16 cellular contexts compared by ENCODE assay signal in the genomic region with DNA sequence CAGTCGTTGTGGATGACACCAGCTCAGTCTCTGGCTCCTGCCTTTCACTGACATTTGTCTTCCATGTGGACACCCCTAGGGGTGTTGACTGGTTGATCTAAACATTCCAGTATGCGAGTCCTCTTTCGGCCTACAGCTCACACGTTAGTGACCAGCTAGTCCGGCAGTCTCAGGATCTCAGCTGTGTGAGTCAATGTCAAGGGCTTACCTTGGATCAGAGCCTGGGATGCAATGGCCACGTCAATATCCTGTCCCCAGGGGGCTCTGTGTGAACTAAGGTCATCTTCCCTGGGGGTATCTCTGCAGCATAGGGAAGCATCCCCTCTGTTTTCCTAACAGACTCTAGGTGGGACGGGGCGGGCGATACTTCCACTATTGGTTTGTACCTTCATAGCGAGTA. TPM values are rescaled to one million over a fixed set of nuclear protein-coding genes. Genes with fewer than 3 reads are reported as not detected.
DNase-seq lines count a peak whose midpoint lies in the region; ATAC-seq and TF ChIP-seq lines count a peak whose summit lies in the region.
"Had no signal": no experiment of that assay in that cellular context is flagged by ENCODE, and none has a peak within 500 bp of the region (broad histone marks: within the 10 kb centered on the region; RNA-seq: fewer than 3 reads in every experiment).

No MANE protein-coding gene starts in this region.

- H3K27ac Mint-ChIP-seq in HFFc6: peak overlapping the region; percentile 84

- H3K4me1 Mint-ChIP-seq in HFFc6 (ENCODE audit: low read depth): peaks cover 29% of the 10 kb centered on the region

- POLR2A ChIA-PET in AG04449 (lab: Yijun Ruan, JAX): interaction anchor here (1.6 to 2.2 kb wide), 2 partner anchors 9 kb away, joined by 6 to 11 read pairs; no protein-coding TSS in a partner anchor

- CTCF ChIA-PET in AG04449 (lab: Yijun Ruan, JAX): interaction anchor here (1.1 to 2.0 kb wide), 3 partner anchors 11 to 105 kb away, joined by 3 to 4 read pairs (median 4); no protein-coding TSS in a partner anchor

- no peak for TF ChIP-seq CTCF in AG04449 (IDR thresholded peaks at IDR 0.05; ENCODE audit: insufficient read depth, low read length, missing control alignments)
- TF ChIP-seq CTCF in HFFc6 (IDR thresholded peaks at IDR 0.05): peak; percentile 47; the same call in 1 of the 2 replicates
- TF ChIP-seq CTCF in foreskin fibroblast (IDR thresholded peaks at IDR 0.05; ENCODE audit: low read depth, low read length): no peak

- H3K9me3 Mint-ChIP-seq in HFFc6: no peaks in the 10 kb centered on the region

- H3K4me3 ChIP-seq in AG04449 (ENCODE audit: low read depth, low read length): no peak overlapping the region
- H3K4me3 ChIP-seq in foreskin fibroblast (ENCODE audit: low read depth in 1 of 2, low read length in 2 of 2): no peak overlapping the region
- H3K4me3 ChIP-seq: BLaER1, dorsolateral prefrontal cortex, gastroesophageal sphincter, pancreas, tibial artery had no signal

- no peak for ATAC-seq in left colon
- ATAC-seq in sciatic nerve: no peak
- ATAC-seq: activated CD4-positive, CD25-positive, alpha-beta regulatory T cell treated with anti-CD3 and anti-CD28 coated beads, Interleukin-2, amount 50 U/mL, for 24 hours; gastroesophageal sphincter; pancreas had no signal

- H3K36me3 Mint-ChIP-seq in HFFc6 (ENCODE audit: low read depth): no peaks in the 10 kb centered on the region

- H3K4me3 Mint-ChIP-seq in HFFc6: no peak overlapping the region

- intact Hi-C loops in left colon (cut with DNase I, micrococcal nuclease) (no loop called here), sciatic nerve (cut with DNase I) (no loop called here)

- no peaks in the 10 kb centered on the region; the same call in 1 of the 2 replicates for H3K27me3 Mint-ChIP-seq in HFFc6 (ENCODE audit: insufficient read depth)

- peak; percentile 88 for DNase-seq in AG04449 (ENCODE audit: low read depth, low spot score)
- peak; percentile 88 for DNase-seq in HFFc6
- DNase-seq in amniotic epithelial cell (ENCODE audit: low read depth): peak; percentile 19
- peak; percentile 92 to 93 for DNase-seq in foreskin fibroblast
- no peak for DNase-seq in left colon
- DNase-seq in MV-4-11 (lab: John Stamatoyannopoulos, UW): no peak
- DNase-seq in sciatic nerve (ENCODE audit: low spot score): no peak
- DNase-seq in NCI-H2107 treated with DMSO at 0.1 percent for 48 hours (lab: John Stamatoyannopoulos, UW; ENCODE audit: unreplicated experiment): no peak
- DNase-seq: DMS79 treated with DMSO at 0.1 percent for 48 hours, dorsolateral prefrontal cortex, NCI-H1105, pancreas, tibial artery had no signal

RNA-seq across cellular contexts. Expression of a gene that starts 35.1 kb away (rescaled TPM):
- 100 to 1,000 TPM; 461 to 607 (median 548) TPM for total RNA-seq in HFFc6 (2021; fragmentation: NEBNext Ultra II Directional; extraction: Animal tissue kit (Norgen Biotek cat#: 25700))
- total RNA-seq in left colon: 100 to 1,000 TPM; 163 to 227 TPM
- total RNA-seq in sciatic nerve: 209 TPM

Comparison
In these comparisons a context has a peak if more than half of its experiments do, and no peak if none do; other contexts are left out.
1. DNase-seq: peak in AG04449 (single experiment), HFFc6 (single experiment), amniotic epithelial cell (single experiment) and foreskin fibroblast (2 of 2); none in left colon (0 of 2), MV-4-11 (single experiment), sciatic nerve (single experiment) and NCI-H2107 treated with DMSO at 0.1 percent for 48 hours (single experiment).